In genomic region chr12:90622431-90622830, GRCh38 we compare ENCODE assay signal across 20 cellular contexts.
DNase-seq lines count a peak whose midpoint lies in the region; ATAC-seq, FAIRE-seq and TF ChIP-seq lines count a peak whose summit lies in the region.
"Had no signal": no experiment of that assay in that cellular context is flagged by ENCODE, and none has a peak within 500 bp of the region (broad histone marks: within the 10 kb centered on the region; RNA-seq: fewer than 3 reads in every experiment).

No MANE protein-coding gene starts in this region.

- no peak overlapping the region for H3K4me3 ChIP-seq in GM23248
- no peak overlapping the region for H3K4me3 ChIP-seq in PC-9
- H3K4me3 ChIP-seq in H1 (ENCODE audit: extremely low read depth in 1 of 4, insufficient read depth in 2 of 4, low read depth in 3 of 4, low read length in 4 of 4): no peak overlapping the region
- no peak overlapping the region for H3K4me3 ChIP-seq in mesodermal cell (ENCODE audit: extremely low read depth, insufficient read depth, low read length, poor library complexity, severe bottlenecking)
- H3K4me3 ChIP-seq: SJCRH30 had no signal

- POLR2A ChIA-PET in PC-9 (lab: Charles Lee; ENCODE audit: unreplicated experiment) (no interaction called here), H1 (lab: Charles Lee; ENCODE audit: partially characterized antibody) (no interaction called here)

- no peak for TF ChIP-seq RAD21 in H1 (IDR thresholded peaks at IDR 0.05 in 1 of 2, conservative IDR thresholded peaks at IDR 0.05 in 1 of 2; ENCODE audit: low read depth in 2 of 2, low read length in 2 of 2)

- H3K9me2 ChIP-seq in GM23248 (ENCODE audit: insufficient read depth) (no peaks in the 10 kb centered on the region; the same call in 1 of the 2 replicates), PC-9 (ENCODE audit: insufficient read depth) (no peaks in the 10 kb centered on the region; the same call in 1 of the 2 replicates)

- no TSS peak for BruUV-seq in PC-9 (replicated peaks; lab: Mats Ljungman, UMichigan)

- ATAC-seq in left cardiac atrium (no peak), GM19463 (IDR thresholded peaks at IDR 0.05; ENCODE audit: unreplicated experiment) (no peak)
- ATAC-seq: activated T-cell treated with anti-CD3 and anti-CD28 coated beads, Interleukin-2, amount 50 U/mL, for 72 hours; left lobe of liver had no signal

- H4K8ac ChIP-seq in H1 (ENCODE audit: extremely low read depth, insufficient read depth, low read length): no peak overlapping the region

- H4K20me1 ChIP-seq in GM23248 (ENCODE audit: insufficient read depth) (no peaks in the 10 kb centered on the region), PC-9 (ENCODE audit: insufficient read depth) (no peaks in the 10 kb centered on the region), H1 (replicated peaks in 1 of 2; ENCODE audit: control insufficient read depth in 1 of 2, insufficient read depth in 2 of 2, low read length in 2 of 2) (no peaks in the 10 kb centered on the region)

- CTCF ChIA-PET in PC-9 (lab: Charles Lee): interaction anchor here (0.5 kb wide), 1 partner anchor 60 kb away, joined by 4 read pairs; no protein-coding TSS in a partner anchor
- CTCF ChIA-PET in H1 (lab: Charles Lee; ENCODE audit: partially characterized antibody): no interaction called here

- no peak overlapping the region for H3K4me2 ChIP-seq in GM23248 (ENCODE audit: unreplicated experiment)
- no peak overlapping the region for H3K4me2 ChIP-seq in PC-9
- no peak overlapping the region for H3K4me2 ChIP-seq in H1 (ENCODE audit: insufficient read depth in 1 of 2, low read depth in 2 of 2, low read length in 2 of 2)

- no peak overlapping the region for H2BK120ac ChIP-seq in H1 (replicated peaks; ENCODE audit: low read depth, low read length)

- no peaks in the 10 kb centered on the region for H3K79me2 ChIP-seq in GM23248 (ENCODE audit: insufficient read depth)
- H3K79me2 ChIP-seq in PC-9 (ENCODE audit: low read depth): no peaks in the 10 kb centered on the region
- no peaks in the 10 kb centered on the region for H3K79me2 ChIP-seq in H1 (ENCODE audit: control insufficient read depth in 1 of 2, insufficient read depth in 2 of 2, low read length in 2 of 2)

- no peak overlapping the region for H2BK15ac ChIP-seq in H1 (ENCODE audit: low read length)

- no peak overlapping the region for H2BK12ac ChIP-seq in H1 (ENCODE audit: low read depth, low read length)

- no peak for FAIRE-seq in H1 (lab: Jason Lieb, UNC)
- FAIRE-seq: GM18507 had no signal

- in situ Hi-C loops in GM23248 (cut with MboI): no loop called here

- no peak overlapping the region for H2BK5ac ChIP-seq in H1 (ENCODE audit: low read depth, low read length)

- no peak overlapping the region for H3K18ac ChIP-seq in H1 (ENCODE audit: extremely low read depth, low read length)

- no peak overlapping the region for H4K91ac ChIP-seq in H1 (replicated peaks; ENCODE audit: insufficient read length, low read length)

- H3K79me1 ChIP-seq in H1 (ENCODE audit: low read depth, low read length): no peaks in the 10 kb centered on the region

- H3K4ac ChIP-seq in H1 (replicated peaks; ENCODE audit: insufficient read length, low read depth, low read length): no peak overlapping the region

- TF ChIP-seq POLR2A in H1 (IDR thresholded peaks at IDR 0.05; ENCODE audit: control extremely low read depth in 1 of 2, low read depth in 2 of 2, low read length in 2 of 2): no peak

- peaks cover 10% of the 10 kb centered on the region for H3K4me1 ChIP-seq in GM23248 (ENCODE audit: insufficient read depth)
- no peaks in the 10 kb centered on the region for H3K4me1 ChIP-seq in PC-9 (replicated peaks; ENCODE audit: insufficient read depth)
- no peaks in the 10 kb centered on the region for H3K4me1 ChIP-seq in H1 (replicated peaks in 1 of 4; ENCODE audit: control insufficient read depth in 3 of 4, insufficient read depth in 4 of 4, low read length in 3 of 4)
- H3K4me1 ChIP-seq in mesodermal cell (ENCODE audit: control insufficient read depth, insufficient read depth, low read length, poor library complexity, severe bottlenecking): peaks cover 16% of the 10 kb centered on the region
- H3K4me1 ChIP-seq: SJCRH30 had no signal

- H3F3A ChIP-seq in GM23248 (ENCODE audit: insufficient read depth) (no peaks in the 10 kb centered on the region), PC-9 (ENCODE audit: insufficient read depth, low read depth) (no peaks in the 10 kb centered on the region)

- intact Hi-C loops in PC-9 (cut with micrococcal nuclease; ENCODE audit: unreplicated experiment): no loop called here
- intact Hi-C loops in left cardiac atrium (cut with DNase I): no loop called here

- H2AFZ ChIP-seq in GM23248: no peak overlapping the region
- 0 out of 2 replicates have a peak overlapping the region, but pooled peaks have one; percentile 53 for H2AFZ ChIP-seq in PC-9
- no peak overlapping the region for H2AFZ ChIP-seq in H1 (ENCODE audit: low read length)

- H3K56ac ChIP-seq in H1 (replicated peaks; ENCODE audit: insufficient read length, low read depth, low read length): no peak overlapping the region

- H3K23ac ChIP-seq in H1 (ENCODE audit: insufficient read length): no peak overlapping the region

- H3K27ac ChIP-seq in GM23248 (peak overlapping the region; percentile 43), PC-9 (no peak overlapping the region), H1 (ENCODE audit: low read depth, low read length) (no peak overlapping the region), mesodermal cell (ENCODE audit: low read depth, low read length, severe bottlenecking) (peak overlapping the region; percentile 58)
- H3K27ac ChIP-seq: epithelial cell of prostate, SJCRH30 had no signal

- H3K36me3 ChIP-seq in GM23248 (ENCODE audit: low read depth): no peaks in the 10 kb centered on the region
- no peaks in the 10 kb centered on the region for H3K36me3 ChIP-seq in PC-9 (ENCODE audit: low read depth)
- no peaks in the 10 kb centered on the region for H3K36me3 ChIP-seq in H1 (ENCODE audit: control insufficient read depth in 2 of 4, insufficient read depth in 4 of 4, low read length in 3 of 4)
- no peaks in the 10 kb centered on the region for H3K36me3 ChIP-seq in mesodermal cell (ENCODE audit: control insufficient read depth, insufficient read depth, low read length)
- H3K36me3 ChIP-seq: SJCRH30 had no signal

- H2AK5ac ChIP-seq in H1 (ENCODE audit: low read depth, low read length): no peak overlapping the region

- no peak for TF ChIP-seq EP300 in H1 (IDR thresholded peaks at IDR 0.05; ENCODE audit: borderline replicate concordance in 1 of 2, low read depth in 2 of 2, low read length in 2 of 2)

- DNase-seq in GM23248 (peak; percentile 34), PC-9 (no peak), H1 (ENCODE audit: low read depth in 1 of 2, low spot score in 2 of 2) (no peak), left cardiac atrium (no peak), COLO829 (ENCODE audit: low spot score) (no peak), NCI-H1930 (lab: John Stamatoyannopoulos, UW) (no peak)
- DNase-seq: activated CD4-positive, alpha-beta memory T cell treated with anti-CD3 and anti-CD28 coated beads for 36 hours; activated naive CD8-positive, alpha-beta T cell treated with anti-CD3 and anti-CD28 coated beads, Interleukin-2, amount 10 ng/mL, durations not matched to agents 7 days and 5 days; activated T-cell treated with anti-CD3 and anti-CD28 coated beads, Interleukin-2, amount 50 U/mL, for 72 hours; AML-193; cerebellar nuclear complex; hypothalamus; NCI-H345; SJCRH30; stimulated activated CD4-positive, alpha-beta T cell treated with anti-CD3 and anti-CD28 coated beads, Interleukin-1b, Interleukin-23, amount 100 ng/mL, for 48 hours had no signal

- WGBS in GM23248 (ENCODE audit: low coverage in 1 of 2, low lambda C conversion rate in 2 of 2, missing lambda C conversion rate in 2 of 2), 2 experiments: 80 to 83% methylated on average over 3 of the region's 3 CpGs
- whole genome bisulfite sequencing in H1 (ENCODE audit: extremely low coverage in 1 of 2, insufficient coverage in 1 of 2, insufficient read length in 1 of 2, insufficient replicate concordance in 2 of 2, low coverage in 1 of 2, low lambda C conversion rate in 2 of 2, missing lambda C conversion rate in 1 of 2), 2 experiments: 90% methylated on average over 3 of the region's 3 CpGs; no CpG with 5 or more reads in 1 of the 2 experiments
- 93 to 100% methylated on average over 1 of the region's 3 CpGs for WGBS in mesodermal cell (ENCODE audit: insufficient coverage in 2 of 2), 2 experiments

- TF ChIP-seq CTCF in PC-9 (conservative IDR thresholded peaks at IDR 0.05) (no peak), H1 (IDR thresholded peaks at IDR 0.05; ENCODE audit: control extremely low read depth in 1 of 3, insufficient read depth in 1 of 3, low read depth in 1 of 3, low read length in 3 of 3) (no peak)

- H4K5ac ChIP-seq in H1 (ENCODE audit: insufficient read length, low read depth, low read length): no peak overlapping the region

- no peaks in the 10 kb centered on the region for H3K9me3 ChIP-seq in GM23248 (ENCODE audit: low read depth)
- H3K9me3 ChIP-seq in PC-9 (ENCODE audit: insufficient read depth, low read depth): 0 out of 2 replicates have a peak, but pooled peaks cover 2% of the 10 kb centered on the region
- no peaks in the 10 kb centered on the region for H3K9me3 ChIP-seq in H1 (ENCODE audit: insufficient read depth in 2 of 2, low read depth in 1 of 2, low read length in 1 of 2)
- no peaks in the 10 kb centered on the region for H3K9me3 ChIP-seq in mesodermal cell (ENCODE audit: control insufficient read depth, low read length)
- H3K9me3 ChIP-seq: SJCRH30 had no signal

- H2BK20ac ChIP-seq in H1 (ENCODE audit: low read length): no peak overlapping the region

- H3K23me2 ChIP-seq in H1 (ENCODE audit: low read depth, low read length): no peaks in the 10 kb centered on the region

- H3K27me3 ChIP-seq in GM23248 (replicated peaks; ENCODE audit: insufficient read depth): no peaks in the 10 kb centered on the region
- H3K27me3 ChIP-seq in PC-9 (ENCODE audit: insufficient read depth, low read depth): no peaks in the 10 kb centered on the region
- H3K27me3 ChIP-seq in H1 (replicated peaks in 1 of 4; ENCODE audit: control insufficient read depth in 3 of 4, extremely low read depth in 1 of 4, insufficient read depth in 3 of 4, low read length in 3 of 4): no peaks in the 10 kb centered on the region
- H3K27me3 ChIP-seq: SJCRH30 had no signal

- H3K9ac ChIP-seq in GM23248 (no peak overlapping the region), H1 (replicated peaks in 1 of 4; ENCODE audit: extremely low read depth in 1 of 4, low read depth in 3 of 4, low read length in 3 of 4) (no peak overlapping the region)

- H3K14ac ChIP-seq in H1 (ENCODE audit: insufficient read length): no peak overlapping the region

TF ChIP-seq in H1, 55 proteins besides CTCF, POLR2A, EP300 and RAD21:
- TF ChIP-seq CBX5 (IDR thresholded peaks at IDR 0.05; ENCODE audit: low read depth, low read length): no peak
- peak; percentile 75 for TF ChIP-seq BACH1 (IDR thresholded peaks at IDR 0.05; ENCODE audit: low read length)
- TF ChIP-seq MAFK (IDR thresholded peaks at IDR 0.05; ENCODE audit: low read depth, low read length): peak; percentile 9; the same call in 1 of the 2 replicates
- no peak for TF ChIP-seq SIN3A (conservative IDR thresholded peaks at IDR 0.05 in 1 of 2, IDR thresholded peaks at IDR 0.05 in 1 of 2; ENCODE audit: low read depth in 1 of 2, low read length in 2 of 2)

Comparison
In these comparisons a context has a peak if more than half of its experiments do, and no peak if none do; other contexts are left out.
1. H3K27ac ChIP-seq: peak in GM23248 (single experiment) and mesodermal cell (single experiment); none in PC-9 (single experiment) and H1 (single experiment).